1 cellular context compared by ENCODE assay signal in the genomic region with DNA sequence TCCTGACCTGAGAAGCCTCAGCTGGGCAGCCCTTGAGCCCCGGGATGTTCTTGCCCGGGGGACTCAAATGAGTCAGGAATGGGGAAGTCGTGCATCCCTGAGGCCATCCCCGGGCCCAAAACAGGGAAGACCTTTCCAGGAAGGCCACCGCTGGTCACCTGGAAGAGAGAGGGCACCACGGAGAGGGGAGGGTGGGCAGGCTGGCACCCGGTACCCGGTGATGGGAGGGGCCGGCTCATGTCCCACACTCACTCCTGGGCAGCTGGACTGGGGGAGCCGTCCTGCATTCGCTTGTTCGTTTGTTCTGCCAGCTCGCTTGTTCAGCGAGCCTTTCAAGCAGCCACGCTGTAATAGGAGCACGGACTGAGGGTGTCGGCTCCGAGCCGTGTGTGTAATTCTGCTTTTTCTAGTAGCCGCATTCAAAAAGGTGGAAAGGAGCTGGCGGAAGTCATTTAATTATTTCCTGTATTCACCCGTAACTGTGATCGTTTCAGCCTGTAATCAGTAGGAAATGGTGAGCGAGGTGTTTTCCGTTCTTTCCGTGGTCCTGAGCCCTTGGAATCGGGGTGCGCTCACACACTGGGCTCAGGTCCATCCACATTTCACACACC.
TF ChIP-seq lines count a peak whose summit lies in the region.

No MANE protein-coding gene starts in this region.

TF ChIP-seq in H1, 55 proteins besides CTCF, POLR2A, EP300 and RAD21:
- TF ChIP-seq POU5F1 (IDR thresholded peaks at IDR 0.05; ENCODE audit: low read depth, low read length), result no peak
- TF ChIP-seq PHF8 (conservative IDR thresholded peaks at IDR 0.05; ENCODE audit: low read depth, low read length), result no peak
- TF ChIP-seq KDM5A (IDR thresholded peaks at IDR 0.05; ENCODE audit: low read length), result no peak
- no peak for TF ChIP-seq GTF2F1 (IDR thresholded peaks at IDR 0.05; ENCODE audit: borderline replicate concordance, low read depth, low read length)
- no peak for TF ChIP-seq CBX5 (IDR thresholded peaks at IDR 0.05; ENCODE audit: low read depth, low read length)
- no peak for TF ChIP-seq TAF7 (optimal IDR thresholded peaks at IDR 0.05; ENCODE audit: borderline replicate concordance, low read depth, low read length)
- no peak for TF ChIP-seq CTBP2 (IDR thresholded peaks at IDR 0.05; ENCODE audit: borderline replicate concordance, insufficient read depth, insufficient read length, low read length)
- no peak for TF ChIP-seq SIX5 (IDR thresholded peaks at IDR 0.05; ENCODE audit: low read depth, low read length)
- TF ChIP-seq RXRA (IDR thresholded peaks at IDR 0.05; ENCODE audit: insufficient read depth, low read depth, low read length), result no peak
- TF ChIP-seq TCF12 (IDR thresholded peaks at IDR 0.05; ENCODE audit: low read depth, low read length), result no peak
- TF ChIP-seq TBP (IDR thresholded peaks at IDR 0.05; ENCODE audit: low read depth, low read length), result no peak
TF ChIP-seq in H1: peak in this region for 0.
